8 cellular contexts compared by ENCODE assay signal in genomic region chr2:187169108-187169713, GRCh38.
A peak's percentile ranks its signal among the peaks of the same experiment; 100 is the strongest.
DNase-seq lines count a peak whose midpoint lies in the region; ATAC-seq, FAIRE-seq and TF ChIP-seq lines count a peak whose summit lies in the region.

No MANE protein-coding gene starts in this region.

- H3K9me3 ChIP-seq in kidney (ENCODE audit: control insufficient read depth in 1 of 2, low read length in 2 of 2) (no peaks in the 10 kb centered on the region), tibial nerve (no peaks in the 10 kb centered on the region)

- H3K4me3 ChIP-seq in kidney (ENCODE audit: low read length in 2 of 2) (no peak overlapping the region), tibial nerve (no peak overlapping the region)

- no peaks in the 10 kb centered on the region for H3K36me3 Mint-ChIP-seq in glutamatergic neuron (ENCODE audit: unreplicated experiment)

- no peak overlapping the region for H3K4me3 Mint-ChIP-seq in glutamatergic neuron (ENCODE audit: unreplicated experiment)

- no peak overlapping the region for H3K27ac Mint-ChIP-seq in glutamatergic neuron (ENCODE audit: unreplicated experiment)

- peaks cover 1% of the 10 kb centered on the region for H3K9me3 Mint-ChIP-seq in glutamatergic neuron (ENCODE audit: unreplicated experiment)

- H3K4me1 Mint-ChIP-seq in glutamatergic neuron (ENCODE audit: low read depth, unreplicated experiment): no peaks in the 10 kb centered on the region

- WGBS in tibial nerve, 2 donors: 32 to 36% methylated on average over 3 of the region's 3 CpGs

- intact Hi-C loops in kidney (cut with DNase I): no loop called here

- peak; percentile 31 for DNase-seq in KG1 (lab: John Stamatoyannopoulos, UW)
- DNase-seq in kidney: no peak
- DNase-seq in stimulated activated CD4-positive, alpha-beta T cell treated with anti-CD3 and anti-CD28 coated beads, Interleukin-15, amount 100 ng/mL, for 24 hours: no peak
- no peak for DNase-seq in EL
- DNase-seq in glutamatergic neuron: no peak
- DNase-seq in tibial nerve (ENCODE audit: low spot score in 2 of 2): no peak

- H3K27me3 Mint-ChIP-seq in glutamatergic neuron (ENCODE audit: unreplicated experiment): no peaks in the 10 kb centered on the region

- H3K27me3 ChIP-seq in tibial nerve: no peaks in the 10 kb centered on the region

- TF ChIP-seq EP300 in tibial nerve (IDR thresholded peaks at IDR 0.05): no peak

- TF ChIP-seq POLR2A in tibial nerve (IDR thresholded peaks at IDR 0.05): no peak

- ATAC-seq in GM18870 (IDR thresholded peaks at IDR 0.05; ENCODE audit: unreplicated experiment) (peak; percentile 73), HG02623 (IDR thresholded peaks at IDR 0.05; ENCODE audit: unreplicated experiment) (peak; percentile 68)

- TF ChIP-seq CTCF in kidney (IDR thresholded peaks at IDR 0.05; ENCODE audit: borderline replicate concordance, extremely low read depth, insufficient read depth) (no peak), glutamatergic neuron (IDR thresholded peaks at IDR 0.05; ENCODE audit: partially characterized antibody, unreplicated experiment) (no peak), tibial nerve (IDR thresholded peaks at IDR 0.05) (no peak)

- no peak overlapping the region for H3K9ac ChIP-seq in kidney (ENCODE audit: low read length in 2 of 2)

- no peak overlapping the region for H3K27ac ChIP-seq in kidney (ENCODE audit: low read depth in 2 of 2, low read length in 2 of 2)
- no peak overlapping the region for H3K27ac ChIP-seq in tibial nerve

- H3K36me3 ChIP-seq in kidney (ENCODE audit: control insufficient read depth in 1 of 2, insufficient read depth in 2 of 2, low read length in 2 of 2) (no peaks in the 10 kb centered on the region), tibial nerve (no peaks in the 10 kb centered on the region)

- peak; percentile 39 for FAIRE-seq in kidney (lab: Jason Lieb, UNC)

- H3K4me1 ChIP-seq in kidney (ENCODE audit: control insufficient read depth in 1 of 2, insufficient read depth in 1 of 2, low read depth in 1 of 2, low read length in 2 of 2) (no peaks in the 10 kb centered on the region), tibial nerve (peaks cover 0 to 8% (median 0%) of the 10 kb centered on the region in 4 donors)
